10 cellular contexts compared by ENCODE assay signal in genomic region chr14:67964391-67964812, GRCh38.
A peak's percentile ranks its signal among the peaks of the same experiment; 100 is the strongest.
DNase-seq lines count a peak whose midpoint lies in the region; ATAC-seq, FAIRE-seq and TF ChIP-seq lines count a peak whose summit lies in the region.
"Had no signal": no experiment of that assay in that cellular context is flagged by ENCODE, and none has a peak within 500 bp of the region (broad histone marks: within the 10 kb centered on the region; RNA-seq: fewer than 3 reads in every experiment).

No MANE protein-coding gene starts in this region.

- no peak overlapping the region for H3K4me3 ChIP-seq in pancreas

- peaks cover 21 to 35% (median 25%) of the 10 kb centered on the region in 3 donors for H3K4me1 ChIP-seq in pancreas

- peaks cover 30% of the 10 kb centered on the region for H3K9me3 Mint-ChIP-seq in WTC11

- no peak overlapping the region for H3K4me3 Mint-ChIP-seq in WTC11
- H3K4me3 Mint-ChIP-seq: activated CD4-positive, alpha-beta T cell treated with anti-CD3 and anti-CD28 coated beads, Interleukin-2, amount 10 ng/mL, durations not matched to agents 24 days and 14 days; stimulated activated naive B cell treated with anti-CD40 and anti-IgM and Interleukin-4, amounts not matched to agents 10 μg/mL and 1 μg/mL and 100 μg/mL, for 72 hours had no signal

- ATAC-seq in pancreas (peak in 3 of 4 donors; percentile 25 to 63 (median 54)), WTC11 (no peak), GM21447 (IDR thresholded peaks at IDR 0.05; ENCODE audit: unreplicated experiment) (no peak), GM21360 (IDR thresholded peaks at IDR 0.05; ENCODE audit: unreplicated experiment) (no peak), HG02938 (IDR thresholded peaks at IDR 0.05; ENCODE audit: unreplicated experiment) (no peak)
- ATAC-seq: stimulated activated naive B cell treated with anti-CD40 and anti-IgM and Interleukin-4, amounts not matched to agents 10 μg/mL and 1 μg/mL and 100 μg/mL, for 72 hours had no signal

- intact Hi-C loops in pancreas (cut with DNase I) = no loop called here

- POLR2A ChIA-PET in WTC11 (lab: Charles Lee) = no interaction called here

- 74 to 80% methylated on average over 4 of the region's 4 CpGs for WGBS in pancreas, 2 donors

- no peak overlapping the region for H3K27ac Mint-ChIP-seq in WTC11
- H3K27ac Mint-ChIP-seq: activated CD4-positive, alpha-beta T cell treated with anti-CD3 and anti-CD28 coated beads, Interleukin-2, amount 10 ng/mL, durations not matched to agents 24 days and 14 days; stimulated activated naive B cell treated with anti-CD40 and anti-IgM and Interleukin-4, amounts not matched to agents 10 μg/mL and 1 μg/mL and 100 μg/mL, for 72 hours had no signal

- H3K9me3 ChIP-seq in pancreas = no peaks in the 10 kb centered on the region

- no peaks in the 10 kb centered on the region for H3K27me3 ChIP-seq in pancreas

- peaks cover 30% of the 10 kb centered on the region for H3K36me3 Mint-ChIP-seq in WTC11

- H3K27me3 Mint-ChIP-seq in WTC11 (ENCODE audit: low read depth) = no peaks in the 10 kb centered on the region
- H3K27me3 Mint-ChIP-seq: activated CD4-positive, alpha-beta T cell treated with anti-CD3 and anti-CD28 coated beads, Interleukin-2, amount 10 ng/mL, durations not matched to agents 24 days and 14 days; stimulated activated naive B cell treated with anti-CD40 and anti-IgM and Interleukin-4, amounts not matched to agents 10 μg/mL and 1 μg/mL and 100 μg/mL, for 72 hours had no signal

- no peaks in the 10 kb centered on the region for H3K36me3 ChIP-seq in pancreas

- DNase-seq in COLO829 (ENCODE audit: low spot score) = peak; percentile 22
- DNase-seq in NOMO-1 treated with dmso at 0.1 percent for 144 hours (lab: John Stamatoyannopoulos, UW; ENCODE audit: unreplicated experiment) = peak; percentile 10
- DNase-seq in fibroblast of peridontal ligament (ENCODE audit: extremely low read depth) = peak; percentile 91
- DNase-seq in pancreas = no peak
- DNase-seq in WTC11 (ENCODE audit: low spot score) = no peak
- DNase-seq: activated CD4-positive, alpha-beta T cell treated with anti-CD3 and anti-CD28 coated beads, Interleukin-2, amount 10 ng/mL, durations not matched to agents 24 days and 14 days; stimulated activated naive B cell treated with anti-CD40 and anti-IgM and Interleukin-4, amounts not matched to agents 10 μg/mL and 1 μg/mL and 100 μg/mL, for 72 hours had no signal

- peak; percentile 80 for FAIRE-seq in pancreas (lab: Jason Lieb, UNC)

- H3K27ac ChIP-seq in pancreas = peak overlapping the region in 1 of 4 donors; percentile 4

- CTCF ChIA-PET in WTC11 (lab: Charles Lee) = no interaction called here

- no peaks in the 10 kb centered on the region for H3K4me1 Mint-ChIP-seq in WTC11

- TF ChIP-seq CTCF in pancreas (IDR thresholded peaks at IDR 0.05) (no peak), WTC11 (IDR thresholded peaks at IDR 0.05) (no peak)

TF ChIP-seq in WTC11, 78 proteins besides CTCF, POLR2A, EP300 and RAD21:
- no peak for TF ChIP-seq ZNF671 (CRISPR knock-in tag; IDR thresholded peaks at IDR 0.05)
- TF ChIP-seq FOXK1 (CRISPR knock-in tag; IDR thresholded peaks at IDR 0.05) = no peak
- no peak for TF ChIP-seq AFF4 (CRISPR knock-in tag; IDR thresholded peaks at IDR 0.05; ENCODE audit: borderline replicate concordance)
- no peak for TF ChIP-seq STAT6 (CRISPR knock-in tag; conservative IDR thresholded peaks at IDR 0.05; ENCODE audit: low read depth)
- no peak for TF ChIP-seq MXD4 (CRISPR knock-in tag; IDR thresholded peaks at IDR 0.05; ENCODE audit: borderline replicate concordance)
- TF ChIP-seq TCF7 (CRISPR knock-in tag; IDR thresholded peaks at IDR 0.05; ENCODE audit: low read depth) = no peak
- no peak for TF ChIP-seq ATF2 (CRISPR knock-in tag; IDR thresholded peaks at IDR 0.05; ENCODE audit: borderline replicate concordance, low read depth)
- no peak for TF ChIP-seq SOX15 (CRISPR knock-in tag; IDR thresholded peaks at IDR 0.05)
- TF ChIP-seq GABPB1 (CRISPR knock-in tag; IDR thresholded peaks at IDR 0.05) = no peak
- TF ChIP-seq IRF2 (CRISPR knock-in tag; IDR thresholded peaks at IDR 0.05; ENCODE audit: borderline replicate concordance, low read depth) = no peak
- no peak for TF ChIP-seq NFE2L1 (CRISPR knock-in tag; IDR thresholded peaks at IDR 0.05)
- TF ChIP-seq ERG (CRISPR knock-in tag; IDR thresholded peaks at IDR 0.05) = no peak
- no peak for TF ChIP-seq ZBTB43 (CRISPR knock-in tag; IDR thresholded peaks at IDR 0.05)
- TF ChIP-seq NR1H2 (CRISPR knock-in tag; IDR thresholded peaks at IDR 0.05) = no peak

Comparison
In these comparisons a context has a peak if more than half of its experiments do, and no peak if none do; other contexts are left out.
1. DNase-seq: peak in COLO829 (single experiment), NOMO-1 treated with dmso at 0.1 percent for 144 hours (single experiment) and fibroblast of peridontal ligament (single experiment); none in pancreas (0 of 6) and WTC11 (single experiment).
2. ATAC-seq: peak in pancreas (3 of 4); none in WTC11 (single experiment), GM21447 (single experiment), GM21360 (single experiment) and HG02938 (single experiment).